In genomic region chr6:35496036-35496850, GRCh38 we compare ENCODE assay signal across 1 cellular context.
TF ChIP-seq lines count a peak whose summit lies in the region.

No MANE protein-coding gene starts in this region.

TF ChIP-seq in K562, 482 proteins besides CTCF, POLR2A, EP300 and RAD21 (continued from another document):
- TF ChIP-seq THAP12 (CRISPR knock-in tag; IDR thresholded peaks at IDR 0.05) (peak; percentile 33; the same call in 1 of the 2 replicates), ZC3H4 (CRISPR knock-in tag; IDR thresholded peaks at IDR 0.05; ENCODE audit: borderline replicate concordance) (no peak), NFE2 (IDR thresholded peaks at IDR 0.05; ENCODE audit: low read depth) (peak; percentile 28; the same call in 1 of the 2 replicates), ZNF239 (CRISPR knock-in tag; IDR thresholded peaks at IDR 0.05) (0 out of 2 replicates have a peak, but pooled peaks have one; percentile 27), TRIM24 (IDR thresholded peaks at IDR 0.05) (no peak), ZNF740 (CRISPR knock-in tag; IDR thresholded peaks at IDR 0.05) (no peak; the same call in 1 of the 2 replicates), ZNF740 (tag; IDR thresholded peaks at IDR 0.05) (peak in 1 of 2 experiments; percentile 60; a peak in 2 of 4 replicates), ZBTB5 (IDR thresholded peaks at IDR 0.05) (no peak), IRF1 (CRISPR knock-in tag; IDR thresholded peaks at IDR 0.05; ENCODE audit: borderline replicate concordance) (no peak), CREM (IDR thresholded peaks at IDR 0.05; ENCODE audit: low read depth) (0 out of 2 replicates have a peak, but pooled peaks have one; percentile 15), NCOR1 (IDR thresholded peaks at IDR 0.05) (no peak), ADNP (tag; IDR thresholded peaks at IDR 0.05) (no peak), HNRNPK (IDR thresholded peaks at IDR 0.05; ENCODE audit: low read depth, low read length, poor library complexity, severe bottlenecking) (no peak), ZFX (CRISPR knock-in tag; IDR thresholded peaks at IDR 0.05) (peak; percentile 86), CLOCK (CRISPR knock-in tag; IDR thresholded peaks at IDR 0.05; ENCODE audit: borderline replicate concordance) (no peak), TAF1 (IDR thresholded peaks at IDR 0.05; ENCODE audit: control insufficient read depth, extremely low read depth, insufficient read depth, low read length, severe bottlenecking) (peak; percentile 32), BHLHE40 (IDR thresholded peaks at IDR 0.05; ENCODE audit: low read length) (0 out of 2 replicates have a peak, but pooled peaks have one; percentile 41), BCOR (IDR thresholded peaks at IDR 0.05) (no peak), RBFOX2 (IDR thresholded peaks at IDR 0.05; ENCODE audit: low read depth, low read length) (peak; percentile 68), MCM5 (IDR thresholded peaks at IDR 0.05; ENCODE audit: low read depth) (no peak), IRF2 (CRISPR knock-in tag; IDR thresholded peaks at IDR 0.05) (no peak), ZKSCAN1 (IDR thresholded peaks at IDR 0.05; ENCODE audit: low read depth, low read length) (no peak), SMC3 (conservative IDR thresholded peaks at IDR 0.05; ENCODE audit: insufficient read depth, low read depth, low read length) (0 out of 2 replicates have a peak, but pooled peaks have one; percentile 6), MAFK (IDR thresholded peaks at IDR 0.05; ENCODE audit: low read length) (no peak), SIN3A (IDR thresholded peaks at IDR 0.05; ENCODE audit: borderline replicate concordance in 2 of 2, control insufficient read depth in 1 of 2, low read depth in 2 of 2, low read length in 2 of 2) (peak in 1 of 2 experiments; percentile 21; a peak in 2 of 4 replicates), ZNF644 (tag; IDR thresholded peaks at IDR 0.05; ENCODE audit: low read depth) (no peak)
